1 cellular context compared by ENCODE assay signal in genomic region chr13:95222733-95223018, GRCh38.
TF ChIP-seq lines count a peak whose summit lies in the region.

No MANE protein-coding gene starts in this region.

TF ChIP-seq in GM23338, 12 proteins besides CTCF, POLR2A, EP300 and RAD21 (continued from another document):
- TF ChIP-seq ZNF462 (CRISPR knock-in tag; IDR thresholded peaks at IDR 0.05) (no peak), CREB1 (CRISPR knock-in tag; IDR thresholded peaks at IDR 0.05; ENCODE audit: low read depth) (no peak), ZNF331 (CRISPR knock-in tag; IDR thresholded peaks at IDR 0.05; ENCODE audit: low read depth) (no peak), NANOG (IDR thresholded peaks at IDR 0.05; ENCODE audit: borderline replicate concordance) (no peak), POLR2AphosphoS5 (IDR thresholded peaks at IDR 0.05; ENCODE audit: low read depth) (no peak), STAT1 (IDR thresholded peaks at IDR 0.05; ENCODE audit: unreplicated experiment) (no peak), EZH2phosphoT487 (IDR thresholded peaks at IDR 0.05; ENCODE audit: unreplicated experiment) (no peak), ZNF114 (CRISPR knock-in tag; IDR thresholded peaks at IDR 0.05) (no peak), EZH2 (IDR thresholded peaks at IDR 0.05; ENCODE audit: low read depth, unreplicated experiment) (no peak)
- TF ChIP-seq, protein P1, sequence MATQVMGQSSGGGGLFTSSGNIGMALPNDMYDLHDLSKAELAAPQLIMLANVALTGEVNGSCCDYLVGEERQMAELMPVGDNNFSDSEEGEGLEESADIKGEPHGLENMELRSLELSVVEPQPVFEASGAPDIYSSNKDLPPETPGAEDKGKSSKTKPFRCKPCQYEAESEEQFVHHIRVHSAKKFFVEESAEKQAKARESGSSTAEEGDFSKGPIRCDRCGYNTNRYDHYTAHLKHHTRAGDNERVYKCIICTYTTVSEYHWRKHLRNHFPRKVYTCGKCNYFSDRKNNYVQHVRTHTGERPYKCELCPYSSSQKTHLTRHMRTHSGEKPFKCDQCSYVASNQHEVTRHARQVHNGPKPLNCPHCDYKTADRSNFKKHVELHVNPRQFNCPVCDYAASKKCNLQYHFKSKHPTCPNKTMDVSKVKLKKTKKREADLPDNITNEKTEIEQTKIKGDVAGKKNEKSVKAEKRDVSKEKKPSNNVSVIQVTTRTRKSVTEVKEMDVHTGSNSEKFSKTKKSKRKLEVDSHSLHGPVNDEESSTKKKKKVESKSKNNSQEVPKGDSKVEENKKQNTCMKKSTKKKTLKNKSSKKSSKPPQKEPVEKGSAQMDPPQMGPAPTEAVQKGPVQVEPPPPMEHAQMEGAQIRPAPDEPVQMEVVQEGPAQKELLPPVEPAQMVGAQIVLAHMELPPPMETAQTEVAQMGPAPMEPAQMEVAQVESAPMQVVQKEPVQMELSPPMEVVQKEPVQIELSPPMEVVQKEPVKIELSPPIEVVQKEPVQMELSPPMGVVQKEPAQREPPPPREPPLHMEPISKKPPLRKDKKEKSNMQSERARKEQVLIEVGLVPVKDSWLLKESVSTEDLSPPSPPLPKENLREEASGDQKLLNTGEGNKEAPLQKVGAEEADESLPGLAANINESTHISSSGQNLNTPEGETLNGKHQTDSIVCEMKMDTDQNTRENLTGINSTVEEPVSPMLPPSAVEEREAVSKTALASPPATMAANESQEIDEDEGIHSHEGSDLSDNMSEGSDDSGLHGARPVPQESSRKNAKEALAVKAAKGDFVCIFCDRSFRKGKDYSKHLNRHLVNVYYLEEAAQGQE (IDR thresholded peaks at IDR 0.05; ENCODE audit: unreplicated experiment), result no peak
